8 cellular contexts compared by ENCODE assay signal in genomic region chr10:100364735-100365391, GRCh38. TPM values are rescaled to one million over a fixed set of nuclear protein-coding genes. Genes with fewer than 3 reads are reported as not detected.
A peak's percentile ranks its signal among the peaks of the same experiment; 100 is the strongest.
DNase-seq lines count a peak whose midpoint lies in the region; ATAC-seq and TF ChIP-seq lines count a peak whose summit lies in the region.

No MANE protein-coding gene starts in this region.

- H3K4me3 Mint-ChIP-seq in WTC11 = no peak overlapping the region
- H3K4me3 Mint-ChIP-seq in CD8-positive, alpha-beta T cell = no peak overlapping the region

- in situ Hi-C loops in gastrocnemius medialis (cut with MboI; ENCODE audit: low sequenced_read_pairs in 4 of 4) = no loop called here

- H3K4me3 ChIP-seq in BLaER1 (no peak overlapping the region), heart left ventricle (no peak overlapping the region), gastrocnemius medialis (no peak overlapping the region)
- H3K4me3 ChIP-seq in CD8-positive, alpha-beta T cell (ENCODE audit: low read depth, low read length) = no peak overlapping the region

- H3K9me3 Mint-ChIP-seq in WTC11 = no peaks in the 10 kb centered on the region
- no peaks in the 10 kb centered on the region for H3K9me3 Mint-ChIP-seq in CD8-positive, alpha-beta T cell

- POLR2A ChIA-PET in WTC11 (lab: Charles Lee) = interaction anchor here (0.6 kb wide), 1 partner anchor 31 kb away, joined by 3 read pairs; no protein-coding TSS in a partner anchor
- POLR2A ChIA-PET in CD8-positive, alpha-beta T cell (lab: Charles Lee) = no interaction called here

- intact Hi-C loops in heart left ventricle (cut with DNase I) = no loop called here
- intact Hi-C loops in gastrocnemius medialis (cut with DNase I; ENCODE audit: low total_unique reads) = loop anchor here (1.0 to 10.0 kb wide), 3 partner anchors 8 to 630 kb away; partner anchors contain the start of genes BLOC1S2, COX15 and CUTC
- intact Hi-C loops in CD8-positive, alpha-beta T cell (cut with DNase I, micrococcal nuclease) = no loop called here

- peaks cover 34% of the 10 kb centered on the region for H3K36me3 Mint-ChIP-seq in WTC11
- peaks cover 32% of the 10 kb centered on the region for H3K36me3 Mint-ChIP-seq in CD8-positive, alpha-beta T cell

- no peaks in the 10 kb centered on the region for H3K9me3 ChIP-seq in BLaER1
- H3K9me3 ChIP-seq in heart left ventricle = no peaks in the 10 kb centered on the region
- no peaks in the 10 kb centered on the region for H3K9me3 ChIP-seq in gastrocnemius medialis
- H3K9me3 ChIP-seq in CD8-positive, alpha-beta T cell (ENCODE audit: low read length) = no peaks in the 10 kb centered on the region

- H3K4me1 ChIP-seq in BLaER1 = peaks cover 18% of the 10 kb centered on the region
- peaks cover 0 to 20% (median 11%) of the 10 kb centered on the region in 12 donors for H3K4me1 ChIP-seq in heart left ventricle
- peaks cover 16 to 17% of the 10 kb centered on the region in 2 donors for H3K4me1 ChIP-seq in gastrocnemius medialis
- H3K4me1 ChIP-seq in CD8-positive, alpha-beta T cell (ENCODE audit: insufficient read depth, low read length) = peaks cover 1% of the 10 kb centered on the region

- no peak for TF ChIP-seq POLR2A in heart left ventricle (IDR thresholded peaks at IDR 0.05)
- peak in 1 of 2 donors; percentile 34 for TF ChIP-seq POLR2A in gastrocnemius medialis (IDR thresholded peaks at IDR 0.05)

- CTCF ChIA-PET in WTC11 (lab: Charles Lee) = interaction anchor here (1.0 to 1.9 kb wide), 3 partner anchors 8 to 154 kb away, joined by 3 to 8 read pairs (median 3); no protein-coding TSS in a partner anchor
- CTCF ChIA-PET in CD8-positive, alpha-beta T cell (lab: Charles Lee) = interaction anchor here (3.0 kb wide), 1 partner anchor 69 kb away, joined by 10 read pairs; no protein-coding TSS in a partner anchor

- H3K27ac ChIP-seq in BLaER1 = no peak overlapping the region
- peak overlapping the region in 5 of 12 donors; percentile 8 to 55 (median 35) for H3K27ac ChIP-seq in heart left ventricle
- H3K27ac ChIP-seq in gastrocnemius medialis = peak overlapping the region; percentile 66 to 74 (median 70)
- no peak overlapping the region for H3K27ac ChIP-seq in CD8-positive, alpha-beta T cell (ENCODE audit: low read depth, low read length)

- H3K9ac ChIP-seq in BLaER1 = no peak overlapping the region

- H3K36me3 ChIP-seq in BLaER1 (peaks cover 46% of the 10 kb centered on the region), heart left ventricle (no peaks in the 10 kb centered on the region), gastrocnemius medialis (no peaks in the 10 kb centered on the region)
- H3K36me3 ChIP-seq in CD8-positive, alpha-beta T cell (ENCODE audit: insufficient read depth, low read length) = no peaks in the 10 kb centered on the region

- no peaks in the 10 kb centered on the region for H3K27me3 Mint-ChIP-seq in WTC11 (ENCODE audit: low read depth)
- H3K27me3 Mint-ChIP-seq in CD8-positive, alpha-beta T cell (ENCODE audit: low read depth) = no peaks in the 10 kb centered on the region

- H3K27me3 ChIP-seq in BLaER1 (no peaks in the 10 kb centered on the region), heart left ventricle (no peaks in the 10 kb centered on the region), gastrocnemius medialis (no peaks in the 10 kb centered on the region)
- H3K27me3 ChIP-seq in CD8-positive, alpha-beta T cell (ENCODE audit: insufficient read depth, low read length) = no peaks in the 10 kb centered on the region

- WGBS in heart left ventricle, 4 donors = 18 to 27% (median 21%) methylated on average over 7 of the region's 7 CpGs

- H4K20me1 ChIP-seq in BLaER1 = peaks cover 51% of the 10 kb centered on the region

- TF ChIP-seq CTCF in WTC11 (IDR thresholded peaks at IDR 0.05) (no peak), heart left ventricle (IDR thresholded peaks at IDR 0.05) (no peak), gastrocnemius medialis (IDR thresholded peaks at IDR 0.05 in 4 of 5, conservative IDR thresholded peaks at IDR 0.05 in 1 of 5) (peak in 1 of 5 experiments; percentile 17)
- TF ChIP-seq CTCF in CD8-positive, alpha-beta T cell (IDR thresholded peaks at IDR 0.05) = no peak

- H3K4me2 ChIP-seq in BLaER1 = peak overlapping the region; percentile 5; the same call in 1 of the 2 replicates

- DNase-seq in MV-4-11 (lab: John Stamatoyannopoulos, UW) = peak; percentile 20
- DNase-seq in WTC11 (ENCODE audit: low spot score) = no peak
- peak; percentile 70 to 88 (median 81) for DNase-seq in heart left ventricle
- DNase-seq in gastrocnemius medialis = peak; percentile 86 to 96
- no peak for DNase-seq in CD8-positive, alpha-beta T cell
- DNase-seq in effector CD8-positive, alpha-beta T cell (lab: John Stamatoyannopoulos, UW) = no peak

- ATAC-seq in WTC11 = peak; percentile 78
- peak; percentile 94 to 97 (median 97) for ATAC-seq in heart left ventricle
- ATAC-seq in gastrocnemius medialis = peak; percentile 98 to 99
- no peak for ATAC-seq in GM18498 (IDR thresholded peaks at IDR 0.05; ENCODE audit: unreplicated experiment)
- ATAC-seq in CD8-positive, alpha-beta T cell = no peak

- peaks cover 21% of the 10 kb centered on the region for H3K4me1 Mint-ChIP-seq in WTC11
- H3K4me1 Mint-ChIP-seq in CD8-positive, alpha-beta T cell (ENCODE audit: low read depth) = peaks cover 9% of the 10 kb centered on the region

- H3K27ac Mint-ChIP-seq in WTC11 = peak overlapping the region; percentile 22
- no peak overlapping the region for H3K27ac Mint-ChIP-seq in CD8-positive, alpha-beta T cell

TF ChIP-seq in WTC11, 78 proteins besides CTCF, POLR2A, EP300 and RAD21 (continues in another document):
- TF ChIP-seq EMX1 (CRISPR knock-in tag; IDR thresholded peaks at IDR 0.05) = peak; percentile 35; the same call in 1 of the 2 replicates
- 0 out of 2 replicates have a peak, but pooled peaks have one; percentile 74 for TF ChIP-seq PRRX2 (CRISPR knock-in tag; IDR thresholded peaks at IDR 0.05)
- TF ChIP-seq, protein P1, sequence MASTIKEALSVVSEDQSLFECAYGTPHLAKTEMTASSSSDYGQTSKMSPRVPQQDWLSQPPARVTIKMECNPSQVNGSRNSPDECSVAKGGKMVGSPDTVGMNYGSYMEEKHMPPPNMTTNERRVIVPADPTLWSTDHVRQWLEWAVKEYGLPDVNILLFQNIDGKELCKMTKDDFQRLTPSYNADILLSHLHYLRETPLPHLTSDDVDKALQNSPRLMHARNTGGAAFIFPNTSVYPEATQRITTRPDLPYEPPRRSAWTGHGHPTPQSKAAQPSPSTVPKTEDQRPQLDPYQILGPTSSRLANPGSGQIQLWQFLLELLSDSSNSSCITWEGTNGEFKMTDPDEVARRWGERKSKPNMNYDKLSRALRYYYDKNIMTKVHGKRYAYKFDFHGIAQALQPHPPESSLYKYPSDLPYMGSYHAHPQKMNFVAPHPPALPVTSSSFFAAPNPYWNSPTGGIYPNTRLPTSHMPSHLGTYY (CRISPR knock-in tag; IDR thresholded peaks at IDR 0.05) = 0 out of 2 replicates have a peak, but pooled peaks have one; percentile 31
- peak; percentile 33; the same call in 1 of the 2 replicates for TF ChIP-seq ZNF416 (CRISPR knock-in tag; IDR thresholded peaks at IDR 0.05)
- TF ChIP-seq ZSCAN18 (CRISPR knock-in tag; IDR thresholded peaks at IDR 0.05) = no peak
- TF ChIP-seq, protein P2, sequence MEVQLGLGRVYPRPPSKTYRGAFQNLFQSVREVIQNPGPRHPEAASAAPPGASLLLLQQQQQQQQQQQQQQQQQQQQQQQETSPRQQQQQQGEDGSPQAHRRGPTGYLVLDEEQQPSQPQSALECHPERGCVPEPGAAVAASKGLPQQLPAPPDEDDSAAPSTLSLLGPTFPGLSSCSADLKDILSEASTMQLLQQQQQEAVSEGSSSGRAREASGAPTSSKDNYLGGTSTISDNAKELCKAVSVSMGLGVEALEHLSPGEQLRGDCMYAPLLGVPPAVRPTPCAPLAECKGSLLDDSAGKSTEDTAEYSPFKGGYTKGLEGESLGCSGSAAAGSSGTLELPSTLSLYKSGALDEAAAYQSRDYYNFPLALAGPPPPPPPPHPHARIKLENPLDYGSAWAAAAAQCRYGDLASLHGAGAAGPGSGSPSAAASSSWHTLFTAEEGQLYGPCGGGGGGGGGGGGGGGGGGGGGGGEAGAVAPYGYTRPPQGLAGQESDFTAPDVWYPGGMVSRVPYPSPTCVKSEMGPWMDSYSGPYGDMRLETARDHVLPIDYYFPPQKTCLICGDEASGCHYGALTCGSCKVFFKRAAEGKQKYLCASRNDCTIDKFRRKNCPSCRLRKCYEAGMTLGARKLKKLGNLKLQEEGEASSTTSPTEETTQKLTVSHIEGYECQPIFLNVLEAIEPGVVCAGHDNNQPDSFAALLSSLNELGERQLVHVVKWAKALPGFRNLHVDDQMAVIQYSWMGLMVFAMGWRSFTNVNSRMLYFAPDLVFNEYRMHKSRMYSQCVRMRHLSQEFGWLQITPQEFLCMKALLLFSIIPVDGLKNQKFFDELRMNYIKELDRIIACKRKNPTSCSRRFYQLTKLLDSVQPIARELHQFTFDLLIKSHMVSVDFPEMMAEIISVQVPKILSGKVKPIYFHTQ (CRISPR knock-in tag; IDR thresholded peaks at IDR 0.05) = 0 out of 2 replicates have a peak, but pooled peaks have one; percentile 81
- TF ChIP-seq, protein P3, sequence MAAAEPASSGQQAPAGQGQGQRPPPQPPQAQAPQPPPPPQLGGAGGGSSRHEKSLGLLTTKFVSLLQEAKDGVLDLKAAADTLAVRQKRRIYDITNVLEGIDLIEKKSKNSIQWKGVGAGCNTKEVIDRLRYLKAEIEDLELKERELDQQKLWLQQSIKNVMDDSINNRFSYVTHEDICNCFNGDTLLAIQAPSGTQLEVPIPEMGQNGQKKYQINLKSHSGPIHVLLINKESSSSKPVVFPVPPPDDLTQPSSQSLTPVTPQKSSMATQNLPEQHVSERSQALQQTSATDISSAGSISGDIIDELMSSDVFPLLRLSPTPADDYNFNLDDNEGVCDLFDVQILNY (CRISPR knock-in tag; IDR thresholded peaks at IDR 0.05) = no peak

RNA-seq across cellular contexts. Expression of gene SCD, which starts 17.8 kb away (rescaled TPM):
- total RNA-seq in WTC11 (2021) = 490 to 556 TPM (median 501 TPM) in 3 replicates
- 100 to 1,000 TPM in 1 of 9 donors, 10 to 100 TPM in 2, 1 to 10 TPM in 6; 2.3 to 216 (median 4.9) TPM for total RNA-seq in heart left ventricle
- polyA plus RNA-seq in heart left ventricle = 10 to 100 TPM; 16.8 to 66.9 TPM
- 1 to 10 TPM; 1.1 to 1.9 (median 1.6) TPM for total RNA-seq in gastrocnemius medialis
- 1 to 10 TPM; 5.4 TPM for total RNA-seq in CD8-positive, alpha-beta T cell

RNA-seq across cellular contexts. Expression of gene PKD2L1, which starts 34.8 kb away (rescaled TPM):
- total RNA-seq in WTC11 (2021) (0.09 TPM in 1 of 3 replicates, not detected in the others), heart left ventricle (not detected), gastrocnemius medialis (not detected)
- polyA plus RNA-seq in heart left ventricle = not detected
- under 1 TPM in 1 of 2 experiments, not detected in 1; 0.14 TPM for total RNA-seq in CD8-positive, alpha-beta T cell

Comparison
In these comparisons a context has a peak if more than half of its experiments do, and no peak if none do; other contexts are left out.
1. H3K27ac ChIP-seq: peak in gastrocnemius medialis (4 of 4); none in BLaER1 (single experiment) and CD8-positive, alpha-beta T cell (single experiment).
2. DNase-seq: peak in MV-4-11 (single experiment), heart left ventricle (5 of 5) and gastrocnemius medialis (2 of 2); none in WTC11 (single experiment), CD8-positive, alpha-beta T cell (0 of 7) and effector CD8-positive, alpha-beta T cell (single experiment).
3. ATAC-seq: peak in WTC11 (single experiment), heart left ventricle (4 of 4) and gastrocnemius medialis (2 of 2); none in GM18498 (single experiment) and CD8-positive, alpha-beta T cell (single experiment).